In the genomic region with DNA sequence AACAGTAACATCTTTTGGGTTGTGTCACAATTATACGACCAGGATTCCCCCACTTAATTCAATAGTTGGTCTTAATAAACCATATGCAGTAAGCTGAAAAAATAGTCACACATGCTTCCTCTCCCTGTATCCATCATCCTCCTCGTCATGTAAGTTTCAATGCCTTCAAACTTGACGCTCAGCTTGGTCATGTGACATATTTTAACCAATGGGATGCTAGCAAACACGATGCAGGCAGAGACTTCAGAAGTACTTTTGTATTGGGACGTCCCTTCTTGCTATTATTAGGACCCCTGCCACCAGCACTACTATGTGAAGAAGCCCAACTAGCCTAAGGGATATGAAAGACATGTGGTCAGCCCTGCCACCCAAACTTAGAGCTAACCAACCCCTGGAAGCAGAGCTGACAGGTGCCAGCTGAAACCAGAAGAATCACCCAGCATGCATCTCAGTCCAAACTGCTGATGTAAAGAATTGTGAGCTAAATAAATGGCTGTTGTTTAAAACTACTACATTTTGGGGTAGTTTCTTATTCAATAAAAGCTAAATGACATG, we compare ENCODE assay signal across 22 cellular contexts. TPM values are rescaled to one million over a fixed set of nuclear protein-coding genes. Genes with fewer than 3 reads are reported as not detected.
DNase-seq lines count a peak whose midpoint lies in the region; ATAC-seq, FAIRE-seq and TF ChIP-seq lines count a peak whose summit lies in the region.
"Had no signal": no experiment of that assay in that cellular context is flagged by ENCODE, and none has a peak within 500 bp of the region (broad histone marks: within the 10 kb centered on the region; RNA-seq: fewer than 3 reads in every experiment).

No MANE protein-coding gene starts in this region.

- H3K9me1 ChIP-seq in K562 (ENCODE audit: control insufficient read depth, insufficient read depth, low read length): no peaks in the 10 kb centered on the region

- H3K9me3 ChIP-seq in HEK293 (ENCODE audit: control insufficient read depth, insufficient read depth, low read depth, low read length) (no peaks in the 10 kb centered on the region), MM.1S (replicated peaks; ENCODE audit: insufficient read depth, low read length) (no peaks in the 10 kb centered on the region), K562 (replicated peaks; ENCODE audit: control insufficient read depth, insufficient read depth, low read depth, low read length) (no peaks in the 10 kb centered on the region)

- CTCF ChIA-PET in HEK293 (lab: Yijun Ruan, JAX) (interaction anchor here (0.6 to 0.7 kb wide), 2 partner anchors 17 to 29 kb away, joined by 3 to 5 read pairs; no protein-coding TSS in a partner anchor), K562 (lab: Yijun Ruan, JAX; ENCODE audit: low intra/inter-chr PET ratio) (no interaction called here)

- 0% methylated on average over 5 of the region's 5 CpGs for WGBS in K562 (ENCODE audit: insufficient coverage, low coverage, missing lambda C conversion rate)

- no peaks in the 10 kb centered on the region for H3K9me2 ChIP-seq in MM.1S (replicated peaks; ENCODE audit: insufficient read depth, low read length)

- TF ChIP-seq RAD21 in K562 (CRISPR knock-in tag; conservative IDR thresholded peaks at IDR 0.05 in 1 of 2, IDR thresholded peaks at IDR 0.05 in 1 of 2): no peak

- H3K36me3 ChIP-seq in HEK293 (ENCODE audit: control insufficient read depth in 2 of 2, insufficient read depth in 1 of 2, low read length in 2 of 2) (no peaks in the 10 kb centered on the region), MM.1S (replicated peaks; ENCODE audit: insufficient read depth, low read length) (no peaks in the 10 kb centered on the region), K562 (ENCODE audit: control insufficient read depth, insufficient read depth, low read length) (no peaks in the 10 kb centered on the region)

- H3K9ac ChIP-seq in MM.1S (ENCODE audit: low read length): no peak overlapping the region
- H3K9ac ChIP-seq in K562 (ENCODE audit: insufficient read depth in 1 of 2, low read depth in 2 of 2, low read length in 2 of 2): no peak overlapping the region

- H4K20me1 ChIP-seq in MM.1S (ENCODE audit: insufficient read depth, low read length) (no peaks in the 10 kb centered on the region), K562 (replicated peaks; ENCODE audit: control insufficient read depth, insufficient read depth, low read length) (no peaks in the 10 kb centered on the region)

- no peak for ATAC-seq in K562
- no peak for ATAC-seq in GM19351 (IDR thresholded peaks at IDR 0.05; ENCODE audit: unreplicated experiment)
- ATAC-seq: GM12878 had no signal

- no peak for TF ChIP-seq EP300 in K562 (IDR thresholded peaks at IDR 0.05; ENCODE audit: low read length)

- intact Hi-C loops in K562 (cut with micrococcal nuclease): no loop called here

- peaks cover 37% of the 10 kb centered on the region for H3F3A ChIP-seq in MM.1S (ENCODE audit: insufficient read depth, low read length)

- H3K27me3 ChIP-seq in MM.1S (replicated peaks; ENCODE audit: insufficient read depth, low read length) (no peaks in the 10 kb centered on the region), K562 (ENCODE audit: control insufficient read depth in 2 of 2, insufficient read depth in 2 of 2, low read length in 2 of 2) (no peaks in the 10 kb centered on the region)

- peak overlapping the region; percentile 63 for H2AFZ ChIP-seq in MM.1S (ENCODE audit: low read length)
- H2AFZ ChIP-seq in K562 (ENCODE audit: low read depth, low read length): 0 out of 2 replicates have a peak overlapping the region, but pooled peaks have one; percentile 9

- H3K4me3 ChIP-seq in HEK293 (ENCODE audit: low read depth, low read length) (no peak overlapping the region), MM.1S (ENCODE audit: low read length) (peak overlapping the region; percentile 24; the same call in 1 of the 2 replicates), K562 (no peak overlapping the region)
- H3K4me3 ChIP-seq: GM12878, SK-N-MC had no signal

- TF ChIP-seq POLR2A in K562 (conservative IDR thresholded peaks at IDR 0.05): no peak

- POLR2A ChIA-PET in HEK293 (lab: Yijun Ruan, JAX) (no interaction called here), K562 (lab: Yijun Ruan, JAX) (no interaction called here)

- no peak for FAIRE-seq in K562 (lab: Jason Lieb, UNC)
- FAIRE-seq: GM12878 had no signal

- no TSS peak for BruUV-seq in K562 (replicated peaks; lab: Mats Ljungman, UMichigan)

- H3K4me2 ChIP-seq in MM.1S (ENCODE audit: low read depth, low read length): peak overlapping the region; percentile 63
- H3K4me2 ChIP-seq in K562 (ENCODE audit: insufficient read depth, low read length): no peak overlapping the region

- in situ Hi-C loops in K562 (cut with MboI): no loop called here

- TF ChIP-seq CTCF in HEK293 (tag by site-specific recombination; IDR thresholded peaks at IDR 0.05) (no peak), MM.1S (IDR thresholded peaks at IDR 0.05; ENCODE audit: low read length) (no peak), K562 (IDR thresholded peaks at IDR 0.05 in 2 of 3, conservative IDR thresholded peaks at IDR 0.05 in 1 of 3; ENCODE audit: insufficient read depth in 2 of 3, low read depth in 1 of 3, low read length in 3 of 3) (no peak)

- H3K4me1 ChIP-seq in HEK293 (ENCODE audit: control insufficient read depth, insufficient read depth, low read length): no peaks in the 10 kb centered on the region
- H3K4me1 ChIP-seq in MM.1S (ENCODE audit: low read length): peaks cover 53% of the 10 kb centered on the region
- H3K4me1 ChIP-seq in K562 (replicated peaks in 1 of 2; ENCODE audit: control insufficient read depth in 2 of 2, insufficient read depth in 2 of 2, low read length in 2 of 2): no peaks in the 10 kb centered on the region

- DNase-seq in MM.1S (peak; percentile 91), K562 (ENCODE audit: extremely low read depth in 1 of 4, low spot score in 3 of 4) (peak in 3 of 4 experiments; percentile 15 to 52 (median 51)), NCI-H146 treated with DMSO at 0.1 percent for 48 hours (lab: John Stamatoyannopoulos, UW; ENCODE audit: unreplicated experiment) (no peak), DMS153 (lab: John Stamatoyannopoulos, UW) (no peak), NCI-H2196 treated with DMSO at 0.1 percent for 48 hours (lab: John Stamatoyannopoulos, UW; ENCODE audit: unreplicated experiment) (no peak)
- DNase-seq: CD4-positive, CD25-positive, alpha-beta regulatory T cell; DMS79 treated with DMSO at 0.1 percent for 48 hours; H9; IMR-90; NCI-H1105; NCI-H146; NCI-H2029 treated with DMSO at 0.1 percent for 48 hours; NCI-H2171; NCI-H526; SHP77 treated with DMSO at 0.1 percent for 48 hours; T-helper 2 cell had no signal

- H3K79me2 ChIP-seq in MM.1S (ENCODE audit: low read length) (no peaks in the 10 kb centered on the region), K562 (ENCODE audit: control insufficient read depth, insufficient read depth, low read length) (no peaks in the 10 kb centered on the region)

- no peak overlapping the region for H3K27ac ChIP-seq in HEK293 (ENCODE audit: extremely low read depth, low read depth, low read length)
- peak overlapping the region; percentile 76 for H3K27ac ChIP-seq in MM.1S (ENCODE audit: low read length)
- H3K27ac ChIP-seq in K562 (ENCODE audit: extremely low read depth, low read depth, low read length): no peak overlapping the region
- H3K27ac ChIP-seq: RWPE1, SK-N-MC had no signal

TF ChIP-seq in K562, 482 proteins besides CTCF, POLR2A, EP300 and RAD21 (continues in another document):
- TF ChIP-seq SAFB (IDR thresholded peaks at IDR 0.05; ENCODE audit: borderline replicate concordance, low read depth, low read length) (no peak), USF2 (CRISPR knock-in tag; IDR thresholded peaks at IDR 0.05) (peak; percentile 57), TOE1 (IDR thresholded peaks at IDR 0.05; ENCODE audit: borderline replicate concordance) (peak; percentile 55; the same call in 1 of the 2 replicates), TOE1 (CRISPR knock-in tag; IDR thresholded peaks at IDR 0.05; ENCODE audit: borderline replicate concordance, low read depth) (no peak), RAD51 (IDR thresholded peaks at IDR 0.05; ENCODE audit: borderline replicate concordance, low read depth) (peak; percentile 40; the same call in 1 of the 2 replicates)

RNA-seq across cellular contexts. Expression of gene CGA, which starts 49.3 kb away (rescaled TPM):
- not detected in 2 replicates for total RNA-seq in K562 (2011; cell fraction: chromatin; rRNA removed; ENCODE audit: low replicate concordance)
- total RNA-seq in K562 (2011; cell fraction: nucleolus; rRNA removed): not detected in 2 replicates
- not detected in 2 replicates for total RNA-seq in K562 (2011; cell fraction: nucleoplasm; rRNA removed)
- total RNA-seq in K562 (2014; rRNA removed) (not detected in 2 replicates), K562 (2014; rRNA removed; fragmentation: Illumina TruSeq; extraction: Trizol) (not detected in 2 replicates), K562 (2015; rRNA removed; fragmentation: Illumina TruSeq; extraction: Trizol) (not detected in 2 replicates), K562 (2021) (not detected in 2 replicates)
- polyA plus RNA-seq in K562 (2011; rRNA removed) (not detected in 2 replicates), K562 (2014; fragmentation: Illumina TruSeq; extraction: Trizol) (0.13 TPM in 1 of 2 replicates, not detected in the other), K562 (2014; fragmentation: Nextera tagmentation; extraction: Ambion mirVana) (under 1 TPM in 1 of 2 experiments, not detected in 1; 0.24 TPM), K562 (2014; rRNA removed) (not detected in 2 replicates)
- not detected in 2 replicates for polyA plus RNA-seq in K562 (2011; cell fraction: cytosol; rRNA removed)
- not detected in 2 replicates for polyA plus RNA-seq in K562 (2011; cell fraction: nucleus; rRNA removed)
- not detected in 2 replicates for polyA plus RNA-seq in K562 (2012)
- 0.39 TPM in 1 of 2 replicates, not detected in the other for polyA minus RNA-seq in K562 (2011; rRNA and poly(A)+ RNA removed)
- polyA minus RNA-seq in K562 (2011; cell fraction: cytosol; rRNA and poly(A)+ RNA removed): 4.0 and 10.6 TPM in 2 replicates
- polyA minus RNA-seq in K562 (2011; cell fraction: nucleus; rRNA and poly(A)+ RNA removed): 1.6 and 2.1 TPM in 2 replicates
- total RNA-seq: A673, GM12878, H9, IMR-90 had no signal
- polyA plus RNA-seq: CD4-positive, CD25-positive, alpha-beta regulatory T cell had no signal

Comparison
In these comparisons a context has a peak if more than half of its experiments do, and no peak if none do; other contexts are left out.
1. DNase-seq: peak in MM.1S (single experiment) and K562 (3 of 4); none in NCI-H146 treated with DMSO at 0.1 percent for 48 hours (single experiment), DMS153 (single experiment) and NCI-H2196 treated with DMSO at 0.1 percent for 48 hours (single experiment).